13 cellular contexts compared by ENCODE assay signal in the genomic region with DNA sequence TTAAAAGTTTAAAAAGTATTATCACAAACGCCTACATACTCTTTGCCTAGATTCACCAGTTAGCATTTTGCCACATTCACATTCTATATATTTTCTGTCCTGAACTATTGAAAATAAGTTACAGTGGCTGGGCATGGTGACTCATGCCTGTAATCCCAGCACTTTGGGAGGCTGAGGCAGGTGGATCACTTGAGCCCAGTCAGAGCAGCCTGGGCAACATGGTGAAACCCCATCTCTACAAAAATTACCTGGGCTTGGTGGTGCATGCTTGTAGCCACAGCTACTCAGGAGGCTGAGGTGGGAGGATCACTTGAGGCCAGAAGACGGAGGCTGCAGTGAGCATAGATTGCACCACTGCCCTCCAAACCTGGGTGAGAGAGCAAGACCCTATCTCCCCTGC. TPM values are rescaled to one million over a fixed set of nuclear protein-coding genes. Genes with fewer than 3 reads are reported as not detected.
DNase-seq lines count a peak whose midpoint lies in the region; ATAC-seq, FAIRE-seq and TF ChIP-seq lines count a peak whose summit lies in the region.
"Had no signal": no experiment of that assay in that cellular context is flagged by ENCODE, and none has a peak within 500 bp of the region (broad histone marks: within the 10 kb centered on the region; RNA-seq: fewer than 3 reads in every experiment).

No MANE protein-coding gene starts in this region.

- H3K79me2 ChIP-seq in KMS-11 (ENCODE audit: insufficient read depth, low read depth) (peaks cover 78% of the 10 kb centered on the region), GM12878 (ENCODE audit: control insufficient read depth, insufficient read depth, low read length) (peaks cover 56% of the 10 kb centered on the region)

- 0 out of 3 replicates have a peak, but pooled peaks have one; percentile 9 for ATAC-seq in GM12878
- ATAC-seq in omental fat pad (ENCODE audit: low FRiP score) = peak; percentile 29
- ATAC-seq in aorta (ENCODE audit: low FRiP score) = no peak

- 91% methylated on average over 2 of the region's 2 CpGs for WGBS in GM12878 (ENCODE audit: insufficient coverage, insufficient replicate concordance, low lambda C conversion rate, missing lambda C conversion rate)
- WGBS in aorta, 2 donors = 87 to 89% methylated on average over 2 of the region's 2 CpGs

- no peak for TF ChIP-seq CTCF in Caco-2 (IDR thresholded peaks at IDR 0.05; ENCODE audit: insufficient read depth in 1 of 2, low read depth in 1 of 2, low read length in 1 of 2, severe bottlenecking in 1 of 2, unreplicated experiment in 1 of 2)
- TF ChIP-seq CTCF in KMS-11 (conservative IDR thresholded peaks at IDR 0.05; ENCODE audit: low read depth, low read length) = no peak
- no peak for TF ChIP-seq CTCF in GM12878 (IDR thresholded peaks at IDR 0.05 in 2 of 3, conservative IDR thresholded peaks at IDR 0.05 in 1 of 3; ENCODE audit: control insufficient read depth in 2 of 3, extremely low read depth in 1 of 3, insufficient read depth in 1 of 3, low read depth in 3 of 3, low read length in 3 of 3)
- TF ChIP-seq CTCF in omental fat pad (IDR thresholded peaks at IDR 0.05) = no peak
- no peak for TF ChIP-seq CTCF in nephron progenitor cell (IDR thresholded peaks at IDR 0.05)

- POLR2A ChIA-PET in Caco-2 (lab: Charles Lee) (no interaction called here), GM12878 (lab: Charles Lee) (interaction anchor here (0.6 kb wide), 1 partner anchor 1425 kb away, joined by 7 read pairs; no protein-coding TSS in a partner anchor)

- SMC1A ChIA-PET in GM12878 (lab: Charles Lee; ENCODE audit: uncharacterized antibody, unreplicated experiment) = interaction anchor here (0.6 kb wide), 1 partner anchor 31 kb away, joined by 3 read pairs; no protein-coding TSS in a partner anchor

- no peak for DNase-seq in Caco-2
- DNase-seq in GM12878 (ENCODE audit: low read depth, low spot score) = no peak
- DNase-seq in omental fat pad (ENCODE audit: low spot score) = no peak
- no peak for DNase-seq in aorta
- no peak for DNase-seq in GM19238 (ENCODE audit: insufficient read length, low spot score)
- no peak for DNase-seq in nephron progenitor cell
- DNase-seq: DND-41; H7; NCI-H1092; stimulated activated naive CD4-positive, alpha-beta T cell had no signal

- H3K9me3 Mint-ChIP-seq in Caco-2 (ENCODE audit: unreplicated experiment) (no peaks in the 10 kb centered on the region), nephron progenitor cell (no peaks in the 10 kb centered on the region)

- BruUV-seq in Caco-2 (replicated peaks; lab: Mats Ljungman, UMichigan) (no TSS peak), GM12878 (replicated peaks; lab: Mats Ljungman, UMichigan) (no TSS peak)

- no peak for TF ChIP-seq EP300 in GM12878 (IDR thresholded peaks at IDR 0.05; ENCODE audit: borderline replicate concordance in 1 of 2, control insufficient read depth in 1 of 2, low read depth in 2 of 2, low read length in 2 of 2)

- H2AFZ ChIP-seq in KMS-11 (ENCODE audit: low read depth) = no peak overlapping the region
- H2AFZ ChIP-seq in GM12878 (ENCODE audit: control insufficient read depth, low read depth, low read length) = no peak overlapping the region

- H3K27ac Mint-ChIP-seq in Caco-2 (ENCODE audit: unreplicated experiment) (peak overlapping the region; percentile 91), nephron progenitor cell (no peak overlapping the region)

- H3K27me3 Mint-ChIP-seq in Caco-2 (ENCODE audit: insufficient read depth, unreplicated experiment) (no peaks in the 10 kb centered on the region), nephron progenitor cell (ENCODE audit: low read depth, poor library complexity) (no peaks in the 10 kb centered on the region)

- TF ChIP-seq RAD21 in GM12878 (IDR thresholded peaks at IDR 0.05; ENCODE audit: insufficient read depth, low read depth, low read length) = no peak

- H3K4me1 Mint-ChIP-seq in Caco-2 (ENCODE audit: low read depth, unreplicated experiment) (peaks cover 15% of the 10 kb centered on the region), nephron progenitor cell (peaks cover 17% of the 10 kb centered on the region)

- H3K4me2 ChIP-seq in KMS-11 (0 out of 2 replicates have a peak overlapping the region, but pooled peaks have one; percentile 29), GM12878 (ENCODE audit: control insufficient read depth, insufficient read depth) (no peak overlapping the region)

- no peaks in the 10 kb centered on the region for H3K27me3 ChIP-seq in Caco-2 (replicated peaks; ENCODE audit: control insufficient read depth, insufficient read depth, low read length)
- H3K27me3 ChIP-seq in KMS-11 (ENCODE audit: insufficient read depth, low read depth) = no peaks in the 10 kb centered on the region
- H3K27me3 ChIP-seq in GM12878 (replicated peaks in 1 of 2; ENCODE audit: control insufficient read depth in 2 of 2, insufficient read depth in 2 of 2, low read length in 1 of 2) = no peaks in the 10 kb centered on the region
- no peaks in the 10 kb centered on the region for H3K27me3 ChIP-seq in aorta (ENCODE audit: control insufficient read depth in 1 of 2, insufficient read depth in 2 of 2, low read length in 1 of 2)

- intact Hi-C loops in Caco-2 (cut with micrococcal nuclease; ENCODE audit: unreplicated experiment) (no loop called here), GM12878 (cut with micrococcal nuclease; ENCODE audit: unreplicated experiment) (no loop called here), aorta (cut with DNase I) (no loop called here)

- H4K20me1 ChIP-seq in KMS-11 (ENCODE audit: insufficient read depth) = no peaks in the 10 kb centered on the region
- H4K20me1 ChIP-seq in GM12878 (ENCODE audit: control insufficient read depth, insufficient read depth) = peaks cover 4% of the 10 kb centered on the region; the same call in 1 of the 2 replicates

- H3K27ac ChIP-seq in KMS-11 (peak overlapping the region; percentile 33; the same call in 1 of the 2 replicates), GM12878 (ENCODE audit: control insufficient read depth, insufficient read depth) (no peak overlapping the region), aorta (ENCODE audit: low read depth in 1 of 2, low read length in 2 of 2) (no peak overlapping the region)

- H3K4me3 ChIP-seq in Caco-2 (ENCODE audit: low read depth, low read length) (no peak overlapping the region), KMS-11 (IDR thresholded peaks at IDR 0.05; ENCODE audit: insufficient read depth, low read depth, low read length) (no peak overlapping the region), GM12878 (no peak overlapping the region), aorta (ENCODE audit: low read length in 2 of 2) (no peak overlapping the region)

- no peak for FAIRE-seq in GM12878 (lab: Jason Lieb, UNC)

- H3K4me1 ChIP-seq in Caco-2 (peaks cover 10% of the 10 kb centered on the region), KMS-11 (ENCODE audit: low read depth, poor library complexity, severe bottlenecking) (peaks cover 44% of the 10 kb centered on the region), GM12878 (ENCODE audit: control insufficient read depth, insufficient read depth, low read length) (peaks cover 4% of the 10 kb centered on the region; the same call in 1 of the 2 replicates), aorta (ENCODE audit: control insufficient read depth in 1 of 2, insufficient read depth in 2 of 2, low read length in 2 of 2) (no peaks in the 10 kb centered on the region)

- RAD21 ChIA-PET in GM12878 (lab: Charles Lee; ENCODE audit: unreplicated experiment) = interaction anchor here (0.6 kb wide), 1 partner anchor 1069 kb away, joined by 3 read pairs; no protein-coding TSS in a partner anchor

- in situ Hi-C loops in GM12878 (cut with MboI) = no loop called here

- no peak overlapping the region for H3K9ac ChIP-seq in KMS-11
- no peak overlapping the region for H3K9ac ChIP-seq in GM12878 (ENCODE audit: control insufficient read depth, insufficient read depth, low read length)

- peaks cover 40% of the 10 kb centered on the region for H3K36me3 Mint-ChIP-seq in Caco-2 (ENCODE audit: insufficient read depth, unreplicated experiment)
- peaks cover 41% of the 10 kb centered on the region for H3K36me3 Mint-ChIP-seq in nephron progenitor cell (ENCODE audit: low read depth)

- CTCF ChIA-PET in Caco-2 (lab: Charles Lee) (interaction anchor here (0.6 to 0.7 kb wide), 4 partner anchors 11 to 168 kb away, joined by 3 to 12 read pairs (median 6); no protein-coding TSS in a partner anchor), GM12878 (lab: Yijun Ruan, JAX) (no interaction called here)

- H3K36me3 ChIP-seq in Caco-2 (ENCODE audit: control insufficient read depth, insufficient read depth, low read length) (peaks cover 2% of the 10 kb centered on the region; the same call in 1 of the 2 replicates), KMS-11 (ENCODE audit: insufficient read depth) (peaks cover 12% of the 10 kb centered on the region; the same call in 1 of the 2 replicates), GM12878 (ENCODE audit: control insufficient read depth in 2 of 2, insufficient read depth in 2 of 2, low read length in 1 of 2) (peaks cover 0 to 8% of the 10 kb centered on the region in 2 experiments; a peak in 3 of 4 replicates), aorta (ENCODE audit: control insufficient read depth in 1 of 2, insufficient read depth in 2 of 2, low read length in 1 of 2) (no peaks in the 10 kb centered on the region)

- TF ChIP-seq POLR2A in GM12878 (IDR thresholded peaks at IDR 0.05; ENCODE audit: low read depth, low read length) = no peak

- H3K4me3 Mint-ChIP-seq in Caco-2 (ENCODE audit: unreplicated experiment) (peak overlapping the region; percentile 46), nephron progenitor cell (no peak overlapping the region)

- no peaks in the 10 kb centered on the region for H3K9me3 ChIP-seq in Caco-2
- no peaks in the 10 kb centered on the region for H3K9me3 ChIP-seq in GM12878 (replicated peaks; ENCODE audit: control insufficient read depth, insufficient read depth, low read length)
- no peaks in the 10 kb centered on the region for H3K9me3 ChIP-seq in aorta (ENCODE audit: control insufficient read depth, low read length)

RNA-seq across cellular contexts. Expression of gene ARPC1A, which starts 5.3 kb away (rescaled TPM):
- total RNA-seq in Caco-2 (2022) = 190 and 201 TPM in 2 replicates
- total RNA-seq in GM12878 (2013; cell fraction: nucleolus; rRNA removed) = 20.4 and 22.1 TPM in 2 replicates
- 60.3 and 72.2 TPM in 2 replicates for total RNA-seq in GM12878 (2014; rRNA removed)
- 55.8 and 56.6 TPM in 2 replicates for total RNA-seq in GM12878 (2014; rRNA removed; fragmentation: Illumina TruSeq; extraction: Trizol)
- total RNA-seq in GM12878 (2021) = 71.6 and 81.4 TPM in 2 replicates
- polyA plus RNA-seq in GM12878 (2011; ENCODE audit: low read depth) = 43.8 TPM
- 26.4 and 42.3 TPM in 2 replicates for polyA plus RNA-seq in GM12878 (2011; rRNA removed)
- 66.1 and 67.0 TPM in 2 replicates for polyA plus RNA-seq in GM12878 (2011; cell fraction: cytosol; rRNA removed)
- 46.8 and 50.3 TPM in 2 replicates for polyA plus RNA-seq in GM12878 (2011; cell fraction: nucleus; rRNA removed)
- 46.8 and 51.9 TPM in 2 replicates for polyA plus RNA-seq in GM12878 (2012)
- 53.6 and 72.1 TPM in 2 replicates for polyA plus RNA-seq in GM12878 (2014; fragmentation: Illumina TruSeq; extraction: Trizol)
- polyA plus RNA-seq in GM12878 (2014; fragmentation: Nextera tagmentation; extraction: Ambion mirVana) = 100 to 1,000 TPM; 102 to 103 TPM
- polyA plus RNA-seq in GM12878 (2014; rRNA removed) = 52.1 and 58.1 TPM in 2 replicates
- polyA plus RNA-seq in GM12878 (2016; fragmentation: Nextera tagmentation; extraction: Ambion mirVana) = 100 to 1,000 TPM; 136 to 152 TPM
- polyA minus RNA-seq in GM12878 (2011; rRNA and poly(A)+ RNA removed) = 48.4 and 52.9 TPM in 2 replicates
- polyA minus RNA-seq in GM12878 (2011; cell fraction: cytosol; rRNA and poly(A)+ RNA removed) = 15.5 and 18.6 TPM in 2 replicates
- 17.2 and 29.0 TPM in 2 replicates for polyA minus RNA-seq in GM12878 (2011; cell fraction: nucleus; rRNA and poly(A)+ RNA removed)
- total RNA-seq in omental fat pad = 100 to 1,000 TPM; 103 to 137 (median 124) TPM
- 100 to 1,000 TPM in 1 of 2 donors, 10 to 100 TPM in 1; 99.9 to 106 TPM for total RNA-seq in aorta
- 100 to 1,000 TPM in 1 of 2 donors, 10 to 100 TPM in 1; 95.1 to 227 TPM for polyA plus RNA-seq in aorta

RNA-seq across cellular contexts. Expression of gene ARPC1B, which starts 43.5 kb away (rescaled TPM):
- total RNA-seq in Caco-2 (2022) = 128 and 135 TPM in 2 replicates
- total RNA-seq in GM12878 (2013; cell fraction: nucleolus; rRNA removed) = 141 and 182 TPM in 2 replicates
- 719 and 762 TPM in 2 replicates for total RNA-seq in GM12878 (2014; rRNA removed)
- total RNA-seq in GM12878 (2014; rRNA removed; fragmentation: Illumina TruSeq; extraction: Trizol) = 170 and 199 TPM in 2 replicates
- total RNA-seq in GM12878 (2021) = 368 and 403 TPM in 2 replicates
- 363 TPM for polyA plus RNA-seq in GM12878 (2011; ENCODE audit: low read depth)
- 314 and 406 TPM in 2 replicates for polyA plus RNA-seq in GM12878 (2011; rRNA removed)
- 858 and 1,050 TPM in 2 replicates for polyA plus RNA-seq in GM12878 (2011; cell fraction: cytosol; rRNA removed)
- polyA plus RNA-seq in GM12878 (2011; cell fraction: nucleus; rRNA removed) = 603 and 732 TPM in 2 replicates
- 639 and 642 TPM in 2 replicates for polyA plus RNA-seq in GM12878 (2012)
- 91.0 and 148 TPM in 2 replicates for polyA plus RNA-seq in GM12878 (2014; fragmentation: Illumina TruSeq; extraction: Trizol)
- 100 to 1,000 TPM in 1 of 2 experiments, 10 to 100 TPM in 1; 14.1 to 135 TPM for polyA plus RNA-seq in GM12878 (2014; fragmentation: Nextera tagmentation; extraction: Ambion mirVana)
- polyA plus RNA-seq in GM12878 (2014; rRNA removed) = 628 and 811 TPM in 2 replicates
- 100 to 1,000 TPM; 577 to 598 TPM for polyA plus RNA-seq in GM12878 (2016; fragmentation: Nextera tagmentation; extraction: Ambion mirVana)
- 194 and 384 TPM in 2 replicates for polyA minus RNA-seq in GM12878 (2011; rRNA and poly(A)+ RNA removed)
- polyA minus RNA-seq in GM12878 (2011; cell fraction: cytosol; rRNA and poly(A)+ RNA removed) = 199 and 205 TPM in 2 replicates
- polyA minus RNA-seq in GM12878 (2011; cell fraction: nucleus; rRNA and poly(A)+ RNA removed) = 112 and 162 TPM in 2 replicates
- total RNA-seq in omental fat pad = 100 to 1,000 TPM; 221 to 387 (median 302) TPM
- 100 to 1,000 TPM; 134 to 172 TPM for total RNA-seq in aorta
- 100 to 1,000 TPM; 153 to 262 TPM for polyA plus RNA-seq in aorta

RNA-seq across cellular contexts. Expression of gene MYH16, which starts 58.4 kb away (rescaled TPM):
- total RNA-seq in Caco-2 (2022) (not detected in 2 replicates), GM12878 (2014; rRNA removed) (0.05 and 0.11 TPM in 2 replicates), GM12878 (2014; rRNA removed; fragmentation: Illumina TruSeq; extraction: Trizol) (0.04 TPM in 1 of 2 replicates, not detected in the other), GM12878 (2021) (0.13 TPM in 1 of 2 replicates, not detected in the other), omental fat pad (not detected), aorta (under 1 TPM in 1 of 2 donors, not detected in 1; 0.29 TPM)
- not detected in 2 replicates for total RNA-seq in GM12878 (2013; cell fraction: nucleolus; rRNA removed)
- not detected for polyA plus RNA-seq in GM12878 (2011; ENCODE audit: low read depth)
- polyA plus RNA-seq in GM12878 (2011; rRNA removed) (not detected in 2 replicates), GM12878 (2014; fragmentation: Illumina TruSeq; extraction: Trizol) (0.10 TPM in 1 of 2 replicates, not detected in the other), GM12878 (2014; fragmentation: Nextera tagmentation; extraction: Ambion mirVana) (under 1 TPM in 1 of 2 experiments, not detected in 1; 0.04 TPM), GM12878 (2014; rRNA removed) (0.03 TPM in 1 of 2 replicates, not detected in the other), GM12878 (2016; fragmentation: Nextera tagmentation; extraction: Ambion mirVana) (under 1 TPM; 0.03 to 0.33 TPM), aorta (not detected)
- polyA plus RNA-seq in GM12878 (2011; cell fraction: cytosol; rRNA removed) = not detected in 2 replicates
- not detected in 2 replicates for polyA plus RNA-seq in GM12878 (2011; cell fraction: nucleus; rRNA removed)
- polyA plus RNA-seq in GM12878 (2012) = 0.04 TPM in 1 of 2 replicates, not detected in the other
- polyA minus RNA-seq in GM12878 (2011; rRNA and poly(A)+ RNA removed) = not detected in 2 replicates
- not detected in 2 replicates for polyA minus RNA-seq in GM12878 (2011; cell fraction: cytosol; rRNA and poly(A)+ RNA removed)
- not detected in 2 replicates for polyA minus RNA-seq in GM12878 (2011; cell fraction: nucleus; rRNA and poly(A)+ RNA removed)
- total RNA-seq: H7, lower leg skin, skeletal muscle tissue had no signal
